ENCODE assay signal across 11 cellular contexts in the genomic region with DNA sequence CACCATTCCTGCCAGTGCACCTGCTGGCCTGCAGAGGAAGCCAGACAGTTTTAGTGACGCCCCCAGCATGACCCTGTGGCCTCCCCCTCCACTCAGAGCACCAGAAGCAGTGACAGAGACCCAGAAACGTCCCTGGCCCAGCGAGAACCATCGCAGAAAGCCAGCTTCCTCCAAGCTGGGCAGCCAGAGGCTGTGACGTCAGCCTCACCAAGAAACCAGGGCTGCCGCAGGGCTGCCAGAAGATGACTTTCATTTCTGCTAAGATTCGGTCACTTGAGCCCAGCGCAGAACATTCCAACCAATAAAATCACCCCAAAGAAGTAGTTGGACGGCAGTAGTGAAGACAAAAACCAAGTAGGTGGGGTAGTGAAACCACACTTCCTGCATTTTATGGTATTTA. TPM values are rescaled to one million over a fixed set of nuclear protein-coding genes. Genes with fewer than 3 reads are reported as not detected.
A peak's percentile ranks its signal among the peaks of the same experiment; 100 is the strongest.
DNase-seq lines count a peak whose midpoint lies in the region; ATAC-seq and TF ChIP-seq lines count a peak whose summit lies in the region.
"Had no signal": no experiment of that assay in that cellular context is flagged by ENCODE, and none has a peak within 500 bp of the region (broad histone marks: within the 10 kb centered on the region; RNA-seq: fewer than 3 reads in every experiment).

No MANE protein-coding gene starts in this region.

- no peak overlapping the region for H2BK5ac ChIP-seq in trophoblast cell (ENCODE audit: low read depth, low read length, poor library complexity)

- H4K12ac ChIP-seq in trophoblast cell (ENCODE audit: low read depth, low read length), result no peak overlapping the region

- peaks cover 39% of the 10 kb centered on the region for H3K27me3 Mint-ChIP-seq in activated CD4-positive, alpha-beta memory T cell treated with anti-CD3 and anti-CD28 coated beads, Interleukin-2, amount 10 ng/mL, durations not matched to agents 7 days and 5 days
- H3K27me3 Mint-ChIP-seq in Caco-2 (ENCODE audit: insufficient read depth, unreplicated experiment), result no peaks in the 10 kb centered on the region

- H3K9me3 Mint-ChIP-seq in activated CD4-positive, alpha-beta memory T cell treated with anti-CD3 and anti-CD28 coated beads, Interleukin-2, amount 10 ng/mL, durations not matched to agents 7 days and 5 days, result no peaks in the 10 kb centered on the region
- H3K9me3 Mint-ChIP-seq in Caco-2 (ENCODE audit: unreplicated experiment), result peaks cover 6% of the 10 kb centered on the region
- H3K9me3 Mint-ChIP-seq: activated naive CD8-positive, alpha-beta T cell treated with anti-CD3 and anti-CD28 coated beads for 36 hours had no signal

- H4K91ac ChIP-seq in trophoblast cell (ENCODE audit: low read depth, low read length), result no peak overlapping the region

- H3K4me3 ChIP-seq in trophoblast cell (ENCODE audit: low read depth, low read length) (no peak overlapping the region), Caco-2 (ENCODE audit: low read depth, low read length) (no peak overlapping the region)
- H3K4me3 ChIP-seq: HAP-1 had no signal

- no peak overlapping the region for H3K14ac ChIP-seq in trophoblast cell (ENCODE audit: low read length)

- H3K27ac Mint-ChIP-seq in activated CD4-positive, alpha-beta memory T cell treated with anti-CD3 and anti-CD28 coated beads, Interleukin-2, amount 10 ng/mL, durations not matched to agents 7 days and 5 days, result no peak overlapping the region
- H3K27ac Mint-ChIP-seq in Caco-2 (ENCODE audit: unreplicated experiment), result no peak overlapping the region
- H3K27ac Mint-ChIP-seq: activated naive CD8-positive, alpha-beta T cell treated with anti-CD3 and anti-CD28 coated beads for 36 hours had no signal

- H3K9ac ChIP-seq in trophoblast cell (ENCODE audit: low read length), result no peak overlapping the region

- H3K9me3 ChIP-seq in trophoblast cell (ENCODE audit: insufficient read depth, low read depth, low read length) (peaks cover under 1% of the 10 kb centered on the region), Caco-2 (no peaks in the 10 kb centered on the region)
- H3K9me3 ChIP-seq: HAP-1 had no signal

- H4K8ac ChIP-seq in trophoblast cell (ENCODE audit: low read depth, low read length), result no peak overlapping the region

- peaks cover 19% of the 10 kb centered on the region for H3K4me1 Mint-ChIP-seq in activated CD4-positive, alpha-beta memory T cell treated with anti-CD3 and anti-CD28 coated beads, Interleukin-2, amount 10 ng/mL, durations not matched to agents 7 days and 5 days
- peaks cover 8% of the 10 kb centered on the region for H3K4me1 Mint-ChIP-seq in Caco-2 (ENCODE audit: low read depth, unreplicated experiment)

- no peak overlapping the region for H3K4me2 ChIP-seq in trophoblast cell (ENCODE audit: low read length)

- no peak overlapping the region for H3K23ac ChIP-seq in trophoblast cell (ENCODE audit: low read length)

- H3K27ac ChIP-seq in trophoblast cell (ENCODE audit: low read depth, low read length), result no peak overlapping the region

- WGBS in trophoblast cell (ENCODE audit: extremely low coverage, insufficient coverage, insufficient read length), result no CpG with 5 or more reads among the region's 9 CpGs

- H2AFZ ChIP-seq in trophoblast cell (ENCODE audit: insufficient read depth, low read length, poor library complexity), result no peak overlapping the region

- H3K36me3 ChIP-seq in trophoblast cell (ENCODE audit: control insufficient read depth in 1 of 2, insufficient read depth in 2 of 2, low read length in 2 of 2) (no peaks in the 10 kb centered on the region), Caco-2 (ENCODE audit: control insufficient read depth, insufficient read depth, low read length) (no peaks in the 10 kb centered on the region)
- H3K36me3 ChIP-seq: HAP-1 had no signal

- no peak overlapping the region for H2BK12ac ChIP-seq in trophoblast cell (ENCODE audit: low read length)

- ATAC-seq in HG02885 (IDR thresholded peaks at IDR 0.05; ENCODE audit: poor library complexity, unreplicated experiment), result peak; percentile 69
- ATAC-seq in HG03135 (IDR thresholded peaks at IDR 0.05; ENCODE audit: unreplicated experiment), result no peak
- ATAC-seq: esophagus mucosa had no signal

- H3K18ac ChIP-seq in trophoblast cell (ENCODE audit: low read length), result no peak overlapping the region

- DNase-seq in EL, result peak; percentile 74
- DNase-seq in activated CD4-positive, alpha-beta memory T cell treated with anti-CD3 and anti-CD28 coated beads, Interleukin-2, amount 10 ng/mL, durations not matched to agents 7 days and 5 days, result peak; percentile 34
- DNase-seq in trophoblast cell, result peak; percentile 37 to 55
- no peak for DNase-seq in Caco-2
- DNase-seq in NCI-H1105 treated with DMSO at 0.1 percent for 48 hours (lab: John Stamatoyannopoulos, UW), result no peak
- DNase-seq in NCI-H1417 treated with DMSO at 0.1 percent for 48 hours (lab: John Stamatoyannopoulos, UW), result no peak
- DNase-seq: activated naive CD8-positive, alpha-beta T cell treated with anti-CD3 and anti-CD28 coated beads for 36 hours had no signal

- H3K79me2 ChIP-seq in trophoblast cell (ENCODE audit: control insufficient read depth, insufficient read depth, low read length, poor library complexity), result no peaks in the 10 kb centered on the region

- intact Hi-C loops in Caco-2 (cut with micrococcal nuclease; ENCODE audit: unreplicated experiment), result no loop called here

- no TSS peak for BruUV-seq in Caco-2 (replicated peaks; lab: Mats Ljungman, UMichigan)

- no peaks in the 10 kb centered on the region for H3K27me3 ChIP-seq in trophoblast cell (ENCODE audit: insufficient read depth, low read length)
- no peaks in the 10 kb centered on the region for H3K27me3 ChIP-seq in Caco-2 (replicated peaks; ENCODE audit: control insufficient read depth, insufficient read depth, low read length)

- H3K4me1 ChIP-seq in trophoblast cell (ENCODE audit: control insufficient read depth in 1 of 2, insufficient read depth in 2 of 2, low read length in 2 of 2), result peaks cover 3 to 9% of the 10 kb centered on the region in 2 experiments
- peaks cover 5% of the 10 kb centered on the region; the same call in 1 of the 2 replicates for H3K4me1 ChIP-seq in Caco-2
- H3K4me1 ChIP-seq: HAP-1 had no signal

- CTCF ChIA-PET in activated CD4-positive, alpha-beta memory T cell treated with anti-CD3 and anti-CD28 coated beads, Interleukin-2, amount 10 ng/mL, durations not matched to agents 7 days and 5 days (lab: Charles Lee), result interaction anchor here (0.6 to 1.4 kb wide), 4 partner anchors 15 to 76 kb away, joined by 3 to 5 read pairs (median 4); a partner anchor contains a TSS
- CTCF ChIA-PET in Caco-2 (lab: Charles Lee), result no interaction called here

- no peak overlapping the region for H3K4me3 Mint-ChIP-seq in activated CD4-positive, alpha-beta memory T cell treated with anti-CD3 and anti-CD28 coated beads, Interleukin-2, amount 10 ng/mL, durations not matched to agents 7 days and 5 days
- no peak overlapping the region for H3K4me3 Mint-ChIP-seq in Caco-2 (ENCODE audit: unreplicated experiment)
- H3K4me3 Mint-ChIP-seq: activated naive CD8-positive, alpha-beta T cell treated with anti-CD3 and anti-CD28 coated beads for 36 hours had no signal

- no peak overlapping the region for H3K4ac ChIP-seq in trophoblast cell (ENCODE audit: low read depth, low read length)

- H3K79me1 ChIP-seq in trophoblast cell (ENCODE audit: low read length), result no peaks in the 10 kb centered on the region

- POLR2A ChIA-PET in activated CD4-positive, alpha-beta memory T cell treated with anti-CD3 and anti-CD28 coated beads, Interleukin-2, amount 10 ng/mL, durations not matched to agents 7 days and 5 days (lab: Charles Lee), result no interaction called here
- POLR2A ChIA-PET in Caco-2 (lab: Charles Lee), result interaction anchor here (1.0 kb wide), 1 partner anchor 97 kb away, joined by 8 read pairs; no protein-coding TSS in a partner anchor

- TF ChIP-seq CTCF in Caco-2 (IDR thresholded peaks at IDR 0.05; ENCODE audit: insufficient read depth in 1 of 2, low read depth in 1 of 2, low read length in 1 of 2, severe bottlenecking in 1 of 2, unreplicated experiment in 1 of 2), result no peak

- no peak overlapping the region for H2BK120ac ChIP-seq in trophoblast cell (ENCODE audit: insufficient read depth, low read length, poor library complexity)

- no peak overlapping the region for H2AK5ac ChIP-seq in trophoblast cell (ENCODE audit: low read length)

- no peaks in the 10 kb centered on the region for H3K36me3 Mint-ChIP-seq in activated CD4-positive, alpha-beta memory T cell treated with anti-CD3 and anti-CD28 coated beads, Interleukin-2, amount 10 ng/mL, durations not matched to agents 7 days and 5 days (ENCODE audit: low read depth)
- no peaks in the 10 kb centered on the region for H3K36me3 Mint-ChIP-seq in Caco-2 (ENCODE audit: insufficient read depth, unreplicated experiment)
- H3K36me3 Mint-ChIP-seq: activated naive CD8-positive, alpha-beta T cell treated with anti-CD3 and anti-CD28 coated beads for 36 hours had no signal

RNA-seq across cellular contexts. Expression of a gene that starts 29.6 kb away (rescaled TPM):
- total RNA-seq in activated CD4-positive, alpha-beta memory T cell treated with anti-CD3 and anti-CD28 coated beads, Interleukin-2, amount 10 ng/mL, durations not matched to agents 7 days and 5 days, result 1,000 to 10,000 TPM; 1,634 to 1,730 TPM
- polyA plus RNA-seq in trophoblast cell (2013), result 1,121 and 1,210 TPM in 2 replicates
- 1,713 and 1,899 TPM in 2 replicates for total RNA-seq in Caco-2 (2022)

Comparison
In these comparisons a context has a peak if more than half of its experiments do, and no peak if none do; other contexts are left out.
1. DNase-seq: peak in EL (single experiment), activated CD4-positive, alpha-beta memory T cell treated with anti-CD3 and anti-CD28 coated beads, Interleukin-2, amount 10 ng/mL, durations not matched to agents 7 days and 5 days (single experiment) and trophoblast cell (2 of 2); none in Caco-2 (0 of 2), NCI-H1105 treated with DMSO at 0.1 percent for 48 hours (single experiment) and NCI-H1417 treated with DMSO at 0.1 percent for 48 hours (single experiment).